Comparison of ENCODE assay signal across 8 cellular contexts in the genomic region with DNA sequence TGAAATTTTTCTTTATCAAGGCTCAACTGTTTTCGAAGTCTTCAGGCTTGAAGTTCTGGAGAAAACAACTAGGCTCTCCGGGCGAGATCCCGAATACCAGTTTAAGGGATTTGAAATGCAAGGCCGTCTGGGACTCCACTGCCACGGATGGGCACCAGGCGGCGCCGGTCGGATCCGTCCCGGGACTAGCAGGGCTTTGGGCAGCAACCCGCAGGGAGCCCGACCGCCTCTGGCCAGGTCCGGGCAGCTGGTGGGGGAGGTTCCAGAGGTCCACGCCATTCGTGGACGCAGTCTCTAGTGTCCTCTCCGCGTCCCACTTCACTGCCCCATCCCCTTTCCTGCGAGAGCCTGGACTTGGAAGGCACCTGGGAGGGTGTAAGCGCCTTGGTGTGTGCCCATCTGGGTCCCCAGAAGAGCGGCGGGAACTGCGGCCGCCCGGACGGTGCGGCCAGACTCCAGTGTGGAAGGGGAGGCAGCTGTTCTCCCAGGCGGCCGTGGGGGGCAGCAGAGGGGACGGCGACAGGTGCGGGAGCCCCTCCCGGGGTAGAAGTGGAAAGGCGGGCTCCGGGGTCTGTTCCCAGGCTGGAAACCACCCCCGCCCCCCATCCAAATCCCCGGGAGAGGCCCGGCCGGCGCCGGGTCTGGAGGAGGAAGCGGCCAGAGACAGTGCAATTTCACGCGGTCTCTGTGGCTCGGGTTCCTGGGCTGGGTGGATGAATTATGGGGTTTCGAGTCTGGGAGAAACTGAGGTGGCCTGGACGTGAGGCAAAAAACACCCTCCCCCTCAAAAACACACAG. TPM values are rescaled to one million over a fixed set of nuclear protein-coding genes. Genes with fewer than 3 reads are reported as not detected.
DNase-seq lines count a peak whose midpoint lies in the region; ATAC-seq and TF ChIP-seq lines count a peak whose summit lies in the region.

No MANE protein-coding gene starts in this region.

- DNase-seq in DND-41 (peak; percentile 55), HEK293T (ENCODE audit: extremely low spot score) (peak; percentile 82), NCI-H345 treated with DMSO at 0.1 percent for 48 hours (lab: John Stamatoyannopoulos, UW; ENCODE audit: unreplicated experiment) (peak; percentile 27), colonic mucosa (peak; percentile 95), kidney glomerular epithelial cell (lab: John Stamatoyannopoulos, UW) (peak; percentile 69)
- DNase-seq in activated CD4-positive, alpha-beta T cell treated with anti-CD3 and anti-CD28 coated beads for 36 hours = peak; percentile 76
- DNase-seq in stimulated activated CD4-positive, alpha-beta T cell treated with anti-CD3 and anti-CD28 coated beads, Interleukin-12 subunit alpha, Interleukin-12 subunit beta, amount 100 ng/mL, for 48 hours (ENCODE audit: low read depth in 2 of 3, low spot score in 1 of 3) = peak; percentile 11 to 52 (median 48)

- H2AFZ ChIP-seq in DND-41 (ENCODE audit: low read depth, low read length) = peak overlapping the region; percentile 51

- H3K9me3 ChIP-seq in DND-41 (ENCODE audit: insufficient read depth, low read length, severe bottlenecking) = no peaks in the 10 kb centered on the region
- no peaks in the 10 kb centered on the region for H3K9me3 ChIP-seq in colonic mucosa

- intact Hi-C loops in activated CD4-positive, alpha-beta T cell treated with anti-CD3 and anti-CD28 coated beads for 36 hours (cut with DNase I, micrococcal nuclease) = loop anchor here in 1 of 2 experiments (1.0 kb wide), 2 partner anchors 25 to 39 kb away; partner anchors contain the start of genes PA2G4 and ZC3H10
- intact Hi-C loops in colonic mucosa (cut with DNase I) = loop anchor here (2.0 kb wide), 1 partner anchor 38 kb away; the partner anchor contains the start of gene RPL41

- peak overlapping the region; percentile 11 to 55; a peak in 3 of 4 replicates for H3K4me3 ChIP-seq in DND-41 (ENCODE audit: low read depth in 1 of 2, low read length in 2 of 2)
- H3K4me3 ChIP-seq in colonic mucosa = peak overlapping the region; percentile 61

- no peak overlapping the region for H3K27ac Mint-ChIP-seq in activated CD4-positive, alpha-beta T cell treated with anti-CD3 and anti-CD28 coated beads for 36 hours

- H3K4me3 Mint-ChIP-seq in activated CD4-positive, alpha-beta T cell treated with anti-CD3 and anti-CD28 coated beads for 36 hours = peak overlapping the region; percentile 74

- CTCF ChIA-PET in HEK293T (lab: Yijun Ruan, JAX) = interaction anchor here (0.6 to 1.4 kb wide), 9 partner anchors 10 to 108 kb away, joined by 3 to 11 read pairs (median 3); partner anchors contain the start of gene ESYT1
- CTCF ChIA-PET in activated CD4-positive, alpha-beta T cell treated with anti-CD3 and anti-CD28 coated beads for 36 hours (lab: Charles Lee) = interaction anchor here (0.5 to 1.7 kb wide), 20 partner anchors 9 to 423 kb away, joined by 3 to 6 read pairs (median 3); partner anchors contain the start of genes PA2G4 and RNF41

- H3K4me1 Mint-ChIP-seq in activated CD4-positive, alpha-beta T cell treated with anti-CD3 and anti-CD28 coated beads for 36 hours = peaks cover 8% of the 10 kb centered on the region

- no peaks in the 10 kb centered on the region for H3K9me3 Mint-ChIP-seq in activated CD4-positive, alpha-beta T cell treated with anti-CD3 and anti-CD28 coated beads for 36 hours (ENCODE audit: low read depth)

- no peaks in the 10 kb centered on the region for H3K36me3 Mint-ChIP-seq in activated CD4-positive, alpha-beta T cell treated with anti-CD3 and anti-CD28 coated beads for 36 hours (ENCODE audit: low read depth)

- TF ChIP-seq CTCF in DND-41 (IDR thresholded peaks at IDR 0.05; ENCODE audit: borderline replicate concordance, extremely low read depth, low read length, poor library complexity, severe bottlenecking) (peak; percentile 58), colonic mucosa (IDR thresholded peaks at IDR 0.05) (peak; percentile 79)

- H3K9ac ChIP-seq in DND-41 (ENCODE audit: low read depth, low read length) (peak overlapping the region; percentile 43), colonic mucosa (ENCODE audit: low read depth in 2 of 2, low read length in 2 of 2) (peak overlapping the region; percentile 78 to 99)

- peaks cover 6% of the 10 kb centered on the region for H3K27me3 Mint-ChIP-seq in activated CD4-positive, alpha-beta T cell treated with anti-CD3 and anti-CD28 coated beads for 36 hours

- POLR2A ChIA-PET in HEK293T (lab: Yijun Ruan, JAX) = interaction anchor here (0.6 to 7.3 kb wide), 14 partner anchors 9 to 261 kb away, joined by 3 to 65 read pairs (median 6); partner anchors contain the start of genes ORMDL2, PA2G4, RAB5B and RNF41
- POLR2A ChIA-PET in activated CD4-positive, alpha-beta T cell treated with anti-CD3 and anti-CD28 coated beads for 36 hours (lab: Charles Lee) = no interaction called here

- peak; percentile 74 for ATAC-seq in DND-41 (ENCODE audit: insufficient read depth, low read depth)
- peak; percentile 42 for ATAC-seq in activated CD4-positive, alpha-beta T cell treated with anti-CD3 and anti-CD28 coated beads for 36 hours
- ATAC-seq in HG02588 (IDR thresholded peaks at IDR 0.05; ENCODE audit: unreplicated experiment) = no peak

- no peaks in the 10 kb centered on the region for H3K79me2 ChIP-seq in DND-41 (ENCODE audit: insufficient read depth, low read length)

- H3K27me3 ChIP-seq in DND-41 (ENCODE audit: insufficient read depth, low read length, poor library complexity) (peaks cover 50% of the 10 kb centered on the region), colonic mucosa (no peaks in the 10 kb centered on the region)

- peak overlapping the region; percentile 78 for H3K4me2 ChIP-seq in DND-41 (ENCODE audit: insufficient read depth, low read length)

- no peak overlapping the region for H3K27ac ChIP-seq in DND-41 (ENCODE audit: low read length)
- peak overlapping the region; percentile 96 for H3K27ac ChIP-seq in colonic mucosa

- H3K36me3 ChIP-seq in DND-41 (ENCODE audit: insufficient read depth, low read length) = no peaks in the 10 kb centered on the region
- H3K36me3 ChIP-seq in colonic mucosa = no peaks in the 10 kb centered on the region

- H3K4me1 ChIP-seq in DND-41 (ENCODE audit: insufficient read depth, low read length) (peaks cover 20% of the 10 kb centered on the region), colonic mucosa (no peaks in the 10 kb centered on the region)

- H4K20me1 ChIP-seq in DND-41 (ENCODE audit: insufficient read depth, low read length) = no peaks in the 10 kb centered on the region; the same call in 1 of the 2 replicates

TF ChIP-seq in HEK293T, 16 proteins besides CTCF, POLR2A, EP300 and RAD21:
- TF ChIP-seq LEF1 (IDR thresholded peaks at IDR 0.05; ENCODE audit: borderline replicate concordance) = 0 out of 2 replicates have a peak, but pooled peaks have one; percentile 17
- TF ChIP-seq, protein P1, sequence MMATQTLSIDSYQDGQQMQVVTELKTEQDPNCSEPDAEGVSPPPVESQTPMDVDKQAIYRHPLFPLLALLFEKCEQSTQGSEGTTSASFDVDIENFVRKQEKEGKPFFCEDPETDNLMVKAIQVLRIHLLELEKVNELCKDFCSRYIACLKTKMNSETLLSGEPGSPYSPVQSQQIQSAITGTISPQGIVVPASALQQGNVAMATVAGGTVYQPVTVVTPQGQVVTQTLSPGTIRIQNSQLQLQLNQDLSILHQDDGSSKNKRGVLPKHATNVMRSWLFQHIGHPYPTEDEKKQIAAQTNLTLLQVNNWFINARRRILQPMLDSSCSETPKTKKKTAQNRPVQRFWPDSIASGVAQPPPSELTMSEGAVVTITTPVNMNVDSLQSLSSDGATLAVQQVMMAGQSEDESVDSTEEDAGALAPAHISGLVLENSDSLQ (IDR thresholded peaks at IDR 0.05) = no peak

RNA-seq across cellular contexts. Expression of gene ERBB3, which starts 0.8 kb away (rescaled TPM):
- under 1 TPM; 0.32 to 0.57 TPM for total RNA-seq in activated CD4-positive, alpha-beta T cell treated with anti-CD3 and anti-CD28 coated beads for 36 hours
- 100 to 1,000 TPM; 158 to 206 TPM for total RNA-seq in colonic mucosa

RNA-seq across cellular contexts. Expression of gene PA2G4, which starts 25.2 kb away (rescaled TPM):
- total RNA-seq in activated CD4-positive, alpha-beta T cell treated with anti-CD3 and anti-CD28 coated beads for 36 hours = 100 to 1,000 TPM; 446 to 695 TPM
- total RNA-seq in colonic mucosa = 100 to 1,000 TPM in 1 of 2 donors, 10 to 100 TPM in 1; 69.6 to 155 TPM

RNA-seq across cellular contexts. Expression of gene RPL41, which starts 37.3 kb away (rescaled TPM):
- 1,000 to 10,000 TPM; 5,101 to 9,949 TPM for total RNA-seq in activated CD4-positive, alpha-beta T cell treated with anti-CD3 and anti-CD28 coated beads for 36 hours
- 1,000 to 10,000 TPM; 3,248 to 3,669 TPM for total RNA-seq in colonic mucosa

RNA-seq across cellular contexts. Expression of gene RPS26, which starts 37.4 kb away (rescaled TPM):
- total RNA-seq in activated CD4-positive, alpha-beta T cell treated with anti-CD3 and anti-CD28 coated beads for 36 hours = 10 to 100 TPM; 33.9 to 64.0 TPM
- total RNA-seq in colonic mucosa = 10 to 100 TPM; 53.1 to 80.5 TPM

RNA-seq across cellular contexts. Expression of gene ZC3H10, which starts 38.9 kb away (rescaled TPM):
- total RNA-seq in activated CD4-positive, alpha-beta T cell treated with anti-CD3 and anti-CD28 coated beads for 36 hours = 1 to 10 TPM; 6.4 to 6.5 TPM
- 1 to 10 TPM; 3.5 to 6.1 TPM for total RNA-seq in colonic mucosa

Comparison
In these comparisons a context has a peak if more than half of its experiments do, and no peak if none do; other contexts are left out.
1. DNase-seq: peak in every context shown above with its lines; median percentile 95 in colonic mucosa; 82 in HEK293T; 76 in activated CD4-positive, alpha-beta T cell treated with anti-CD3 and anti-CD28 coated beads for 36 hours; 69 in kidney glomerular epithelial cell; 55 in DND-41; 48 in stimulated activated CD4-positive, alpha-beta T cell treated with anti-CD3 and anti-CD28 coated beads, Interleukin-12 subunit alpha, Interleukin-12 subunit beta, amount 100 ng/mL, for 48 hours; 27 in NCI-H345 treated with DMSO at 0.1 percent for 48 hours.
2. RNA of gene ERBB3, which starts 0.8 kb away (total RNA-seq): 158 to 206 TPM in colonic mucosa; 0.32 to 0.57 TPM in activated CD4-positive, alpha-beta T cell treated with anti-CD3 and anti-CD28 coated beads for 36 hours; every median in the first group is over 100 times any median in the second.